1 cellular context compared by ENCODE assay signal in genomic region chr15:74906450-74907276, GRCh38.
TF ChIP-seq lines count a peak whose summit lies in the region.

A gene with protein sequence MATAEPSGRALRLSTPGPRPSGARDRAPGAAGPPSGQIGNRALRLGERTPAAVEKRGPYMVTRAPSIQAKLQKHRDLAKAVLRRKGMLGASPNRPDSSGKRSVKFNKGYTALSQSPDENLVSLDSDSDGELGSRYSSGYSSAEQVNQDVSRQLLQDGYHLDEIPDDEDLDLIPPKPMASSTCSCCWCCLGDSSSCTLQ (minus strand): TSS chr15:74906851. CDS start chr15:74906800, 51 bp downstream.

TF ChIP-seq in HepG2, 621 proteins besides CTCF, POLR2A, EP300 and RAD21 (continued from another document and continues in another):
- no peak; the same call in none of the 2 replicates for TF ChIP-seq ZNF142 (CRISPR knock-in tag; IDR thresholded peaks at IDR 0.05)
- no peak for TF ChIP-seq DR1 (CRISPR knock-in tag; IDR thresholded peaks at IDR 0.05)
- TF ChIP-seq ZNF660 (CRISPR knock-in tag; IDR thresholded peaks at IDR 0.05; ENCODE audit: borderline replicate concordance, low read depth), result 0 out of 2 replicates have a peak, but pooled peaks have one; percentile 18
- TF ChIP-seq E2F1 (CRISPR knock-in tag; IDR thresholded peaks at IDR 0.05), result no peak
- TF ChIP-seq THAP11 (CRISPR knock-in tag; IDR thresholded peaks at IDR 0.05), result peak; percentile 80
- no peak for TF ChIP-seq ARID2 (CRISPR knock-in tag; IDR thresholded peaks at IDR 0.05; ENCODE audit: borderline replicate concordance)
- no peak for TF ChIP-seq ZNF143 (CRISPR knock-in tag; IDR thresholded peaks at IDR 0.05)
- TF ChIP-seq ZNF776 (CRISPR knock-in tag; IDR thresholded peaks at IDR 0.05), result peak; percentile 46; the same call in 1 of the 2 replicates
- TF ChIP-seq, protein P1, sequence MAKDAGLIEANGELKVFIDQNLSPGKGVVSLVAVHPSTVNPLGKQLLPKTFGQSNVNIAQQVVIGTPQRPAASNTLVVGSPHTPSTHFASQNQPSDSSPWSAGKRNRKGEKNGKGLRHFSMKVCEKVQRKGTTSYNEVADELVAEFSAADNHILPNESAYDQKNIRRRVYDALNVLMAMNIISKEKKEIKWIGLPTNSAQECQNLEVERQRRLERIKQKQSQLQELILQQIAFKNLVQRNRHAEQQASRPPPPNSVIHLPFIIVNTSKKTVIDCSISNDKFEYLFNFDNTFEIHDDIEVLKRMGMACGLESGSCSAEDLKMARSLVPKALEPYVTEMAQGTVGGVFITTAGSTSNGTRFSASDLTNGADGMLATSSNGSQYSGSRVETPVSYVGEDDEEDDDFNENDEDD (CRISPR knock-in tag; IDR thresholded peaks at IDR 0.05; ENCODE audit: borderline replicate concordance), result peak; percentile 43; the same call in 1 of the 2 replicates
- TF ChIP-seq, protein P2, sequence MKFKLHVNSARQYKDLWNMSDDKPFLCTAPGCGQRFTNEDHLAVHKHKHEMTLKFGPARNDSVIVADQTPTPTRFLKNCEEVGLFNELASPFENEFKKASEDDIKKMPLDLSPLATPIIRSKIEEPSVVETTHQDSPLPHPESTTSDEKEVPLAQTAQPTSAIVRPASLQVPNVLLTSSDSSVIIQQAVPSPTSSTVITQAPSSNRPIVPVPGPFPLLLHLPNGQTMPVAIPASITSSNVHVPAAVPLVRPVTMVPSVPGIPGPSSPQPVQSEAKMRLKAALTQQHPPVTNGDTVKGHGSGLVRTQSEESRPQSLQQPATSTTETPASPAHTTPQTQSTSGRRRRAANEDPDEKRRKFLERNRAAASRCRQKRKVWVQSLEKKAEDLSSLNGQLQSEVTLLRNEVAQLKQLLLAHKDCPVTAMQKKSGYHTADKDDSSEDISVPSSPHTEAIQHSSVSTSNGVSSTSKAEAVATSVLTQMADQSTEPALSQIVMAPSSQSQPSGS (CRISPR knock-in tag; IDR thresholded peaks at IDR 0.05), result no peak; the same call in 1 of the 2 replicates
- TF ChIP-seq, protein P3, sequence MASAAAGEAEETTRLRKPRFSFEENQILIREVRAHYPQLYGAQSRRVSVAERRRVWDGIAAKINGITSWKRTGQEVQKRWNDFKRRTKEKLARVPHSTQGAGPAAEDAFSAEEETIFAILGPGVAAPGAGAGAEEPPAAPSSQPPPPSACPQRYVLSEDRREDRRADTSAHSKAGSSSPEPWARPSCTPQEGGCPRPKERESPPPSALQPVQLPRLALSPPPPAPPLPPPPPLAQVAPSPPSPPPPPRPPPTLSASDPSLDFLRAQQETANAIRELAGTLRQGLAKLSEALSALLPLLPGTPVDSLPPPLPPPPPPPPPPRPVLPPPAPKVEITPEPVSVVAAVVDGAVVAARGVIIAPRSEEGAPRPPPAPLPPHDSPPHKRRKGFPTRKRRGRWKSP (CRISPR knock-in tag; IDR thresholded peaks at IDR 0.05), result 0 out of 2 replicates have a peak, but pooled peaks have one; percentile 55
- TF ChIP-seq MED8 (CRISPR knock-in tag; IDR thresholded peaks at IDR 0.05; ENCODE audit: insufficient replicate concordance), result peak; percentile 69
- TF ChIP-seq ZNF800 (CRISPR knock-in tag; IDR thresholded peaks at IDR 0.05), result no peak; the same call in 1 of the 2 replicates
- TF ChIP-seq ZNF12 (CRISPR knock-in tag; IDR thresholded peaks at IDR 0.05), result no peak
- no peak for TF ChIP-seq ZNF572 (CRISPR knock-in tag; IDR thresholded peaks at IDR 0.05)
- no peak for TF ChIP-seq TERF1 (CRISPR knock-in tag; IDR thresholded peaks at IDR 0.05)
- TF ChIP-seq SPEN (CRISPR knock-in tag; IDR thresholded peaks at IDR 0.05; ENCODE audit: low read depth), result peak; percentile 40; the same call in 1 of the 2 replicates
- TF ChIP-seq HOXA5 (CRISPR knock-in tag; IDR thresholded peaks at IDR 0.05), result peak; percentile 27; the same call in 1 of the 2 replicates
- no peak for TF ChIP-seq ZNF317 (CRISPR knock-in tag; IDR thresholded peaks at IDR 0.05)
- peak; percentile 65; the same call in 1 of the 2 replicates for TF ChIP-seq MAZ (IDR thresholded peaks at IDR 0.05; ENCODE audit: borderline replicate concordance, low read depth, low read length)
- peak; percentile 49; the same call in 1 of the 2 replicates for TF ChIP-seq MAZ (CRISPR knock-in tag; IDR thresholded peaks at IDR 0.05; ENCODE audit: low read depth)
- TF ChIP-seq SP2 (CRISPR knock-in tag; IDR thresholded peaks at IDR 0.05), result no peak; the same call in 1 of the 2 replicates
- no peak for TF ChIP-seq ZKSCAN5 (CRISPR knock-in tag; IDR thresholded peaks at IDR 0.05)
- no peak for TF ChIP-seq FOXO4 (CRISPR knock-in tag; conservative IDR thresholded peaks at IDR 0.05)
- TF ChIP-seq, protein P4, sequence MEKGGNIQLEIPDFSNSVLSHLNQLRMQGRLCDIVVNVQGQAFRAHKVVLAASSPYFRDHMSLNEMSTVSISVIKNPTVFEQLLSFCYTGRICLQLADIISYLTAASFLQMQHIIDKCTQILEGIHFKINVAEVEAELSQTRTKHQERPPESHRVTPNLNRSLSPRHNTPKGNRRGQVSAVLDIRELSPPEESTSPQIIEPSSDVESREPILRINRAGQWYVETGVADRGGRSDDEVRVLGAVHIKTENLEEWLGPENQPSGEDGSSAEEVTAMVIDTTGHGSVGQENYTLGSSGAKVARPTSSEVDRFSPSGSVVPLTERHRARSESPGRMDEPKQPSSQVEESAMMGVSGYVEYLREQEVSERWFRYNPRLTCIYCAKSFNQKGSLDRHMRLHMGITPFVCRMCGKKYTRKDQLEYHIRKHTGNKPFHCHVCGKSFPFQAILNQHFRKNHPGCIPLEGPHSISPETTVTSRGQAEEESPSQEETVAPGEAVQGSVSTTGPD (CRISPR knock-in tag; IDR thresholded peaks at IDR 0.05), result no peak
- TF ChIP-seq ZFP36 (IDR thresholded peaks at IDR 0.05; ENCODE audit: borderline replicate concordance, low read depth, low read length, partially characterized antibody), result no peak
- TF ChIP-seq, protein P5, sequence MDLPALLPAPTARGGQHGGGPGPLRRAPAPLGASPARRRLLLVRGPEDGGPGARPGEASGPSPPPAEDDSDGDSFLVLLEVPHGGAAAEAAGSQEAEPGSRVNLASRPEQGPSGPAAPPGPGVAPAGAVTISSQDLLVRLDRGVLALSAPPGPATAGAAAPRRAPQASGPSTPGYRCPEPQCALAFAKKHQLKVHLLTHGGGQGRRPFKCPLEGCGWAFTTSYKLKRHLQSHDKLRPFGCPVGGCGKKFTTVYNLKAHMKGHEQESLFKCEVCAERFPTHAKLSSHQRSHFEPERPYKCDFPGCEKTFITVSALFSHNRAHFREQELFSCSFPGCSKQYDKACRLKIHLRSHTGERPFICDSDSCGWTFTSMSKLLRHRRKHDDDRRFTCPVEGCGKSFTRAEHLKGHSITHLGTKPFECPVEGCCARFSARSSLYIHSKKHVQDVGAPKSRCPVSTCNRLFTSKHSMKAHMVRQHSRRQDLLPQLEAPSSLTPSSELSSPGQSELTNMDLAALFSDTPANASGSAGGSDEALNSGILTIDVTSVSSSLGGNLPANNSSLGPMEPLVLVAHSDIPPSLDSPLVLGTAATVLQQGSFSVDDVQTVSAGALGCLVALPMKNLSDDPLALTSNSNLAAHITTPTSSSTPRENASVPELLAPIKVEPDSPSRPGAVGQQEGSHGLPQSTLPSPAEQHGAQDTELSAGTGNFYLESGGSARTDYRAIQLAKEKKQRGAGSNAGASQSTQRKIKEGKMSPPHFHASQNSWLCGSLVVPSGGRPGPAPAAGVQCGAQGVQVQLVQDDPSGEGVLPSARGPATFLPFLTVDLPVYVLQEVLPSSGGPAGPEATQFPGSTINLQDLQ (CRISPR knock-in tag; IDR thresholded peaks at IDR 0.05), result no peak
